1 cellular context compared by ENCODE assay signal in genomic region chr7:158829342-158830210, GRCh38.
TF ChIP-seq lines count a peak whose summit lies in the region.

ESYT2 (minus strand) TSS chr7:158829509; CDS start chr7:158829418, 91 bp downstream.

TF ChIP-seq in K562, 482 proteins besides CTCF, POLR2A, EP300 and RAD21 (continued from another document and continues in another):
- TF ChIP-seq ZNF316 (IDR thresholded peaks at IDR 0.05): no peak; the same call in 1 of the 2 replicates
- peak; percentile 97 for TF ChIP-seq SMAD4 (CRISPR knock-in tag; conservative IDR thresholded peaks at IDR 0.05)
- TF ChIP-seq TEAD4 (IDR thresholded peaks at IDR 0.05; ENCODE audit: low read length): peak; percentile 71
- 0 out of 2 replicates have a peak, but pooled peaks have one; percentile 68 for TF ChIP-seq TEAD4 (CRISPR knock-in tag; IDR thresholded peaks at IDR 0.05; ENCODE audit: borderline replicate concordance)
- peak; percentile 99 for TF ChIP-seq MTA3 (IDR thresholded peaks at IDR 0.05; ENCODE audit: borderline replicate concordance)
- no peak for TF ChIP-seq ZNF184 (CRISPR knock-in tag; IDR thresholded peaks at IDR 0.05)
- TF ChIP-seq, protein P1, sequence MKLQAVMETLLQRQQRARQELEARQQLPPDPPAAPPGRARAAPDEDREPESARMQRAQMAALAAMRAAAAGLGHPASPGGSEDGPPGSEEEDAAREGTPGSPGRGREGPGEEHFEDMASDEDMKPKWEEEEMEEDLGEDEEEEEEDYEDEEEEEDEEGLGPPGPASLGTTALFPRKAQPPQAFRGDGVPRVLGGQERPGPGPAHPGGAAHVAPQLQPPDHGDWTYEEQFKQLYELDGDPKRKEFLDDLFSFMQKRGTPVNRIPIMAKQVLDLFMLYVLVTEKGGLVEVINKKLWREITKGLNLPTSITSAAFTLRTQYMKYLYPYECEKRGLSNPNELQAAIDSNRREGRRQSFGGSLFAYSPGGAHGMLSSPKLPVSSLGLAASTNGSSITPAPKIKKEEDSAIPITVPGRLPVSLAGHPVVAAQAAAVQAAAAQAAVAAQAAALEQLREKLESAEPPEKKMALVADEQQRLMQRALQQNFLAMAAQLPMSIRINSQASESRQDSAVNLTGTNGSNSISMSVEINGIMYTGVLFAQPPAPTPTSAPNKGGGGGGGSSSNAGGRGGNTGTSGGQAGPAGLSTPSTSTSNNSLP (IDR thresholded peaks at IDR 0.05; ENCODE audit: borderline replicate concordance, low read depth, low read length): no peak
- TF ChIP-seq, protein P2, sequence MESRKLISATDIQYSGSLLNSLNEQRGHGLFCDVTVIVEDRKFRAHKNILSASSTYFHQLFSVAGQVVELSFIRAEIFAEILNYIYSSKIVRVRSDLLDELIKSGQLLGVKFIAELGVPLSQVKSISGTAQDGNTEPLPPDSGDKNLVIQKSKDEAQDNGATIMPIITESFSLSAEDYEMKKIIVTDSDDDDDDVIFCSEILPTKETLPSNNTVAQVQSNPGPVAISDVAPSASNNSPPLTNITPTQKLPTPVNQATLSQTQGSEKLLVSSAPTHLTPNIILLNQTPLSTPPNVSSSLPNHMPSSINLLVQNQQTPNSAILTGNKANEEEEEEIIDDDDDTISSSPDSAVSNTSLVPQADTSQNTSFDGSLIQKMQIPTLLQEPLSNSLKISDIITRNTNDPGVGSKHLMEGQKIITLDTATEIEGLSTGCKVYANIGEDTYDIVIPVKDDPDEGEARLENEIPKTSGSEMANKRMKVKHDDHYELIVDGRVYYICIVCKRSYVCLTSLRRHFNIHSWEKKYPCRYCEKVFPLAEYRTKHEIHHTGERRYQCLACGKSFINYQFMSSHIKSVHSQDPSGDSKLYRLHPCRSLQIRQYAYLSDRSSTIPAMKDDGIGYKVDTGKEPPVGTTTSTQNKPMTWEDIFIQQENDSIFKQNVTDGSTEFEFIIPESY (CRISPR knock-in tag; IDR thresholded peaks at IDR 0.05): peak; percentile 51; the same call in 1 of the 2 replicates
- TF ChIP-seq, protein P3, sequence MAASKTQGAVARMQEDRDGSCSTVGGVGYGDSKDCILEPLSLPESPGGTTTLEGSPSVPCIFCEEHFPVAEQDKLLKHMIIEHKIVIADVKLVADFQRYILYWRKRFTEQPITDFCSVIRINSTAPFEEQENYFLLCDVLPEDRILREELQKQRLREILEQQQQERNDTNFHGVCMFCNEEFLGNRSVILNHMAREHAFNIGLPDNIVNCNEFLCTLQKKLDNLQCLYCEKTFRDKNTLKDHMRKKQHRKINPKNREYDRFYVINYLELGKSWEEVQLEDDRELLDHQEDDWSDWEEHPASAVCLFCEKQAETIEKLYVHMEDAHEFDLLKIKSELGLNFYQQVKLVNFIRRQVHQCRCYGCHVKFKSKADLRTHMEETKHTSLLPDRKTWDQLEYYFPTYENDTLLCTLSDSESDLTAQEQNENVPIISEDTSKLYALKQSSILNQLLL (CRISPR knock-in tag; IDR thresholded peaks at IDR 0.05; ENCODE audit: borderline replicate concordance): no peak
- TF ChIP-seq CREBBP (IDR thresholded peaks at IDR 0.05; ENCODE audit: low read depth, low read length): no peak
- peak; percentile 97 for TF ChIP-seq BRD4 (IDR thresholded peaks at IDR 0.05)
- peak; percentile 73 for TF ChIP-seq TCF7 (IDR thresholded peaks at IDR 0.05; ENCODE audit: borderline replicate concordance)
- TF ChIP-seq NFIX (CRISPR knock-in tag; IDR thresholded peaks at IDR 0.05; ENCODE audit: low read depth): no peak
- TF ChIP-seq BRD9 (IDR thresholded peaks at IDR 0.05; ENCODE audit: low read depth, partially characterized antibody): peak; percentile 87
- TF ChIP-seq ELF4 (CRISPR knock-in tag; IDR thresholded peaks at IDR 0.05): peak; percentile 97
- TF ChIP-seq AFF4 (CRISPR knock-in tag; IDR thresholded peaks at IDR 0.05): peak; percentile 94; the same call in 1 of the 2 replicates
- TF ChIP-seq, protein P4, sequence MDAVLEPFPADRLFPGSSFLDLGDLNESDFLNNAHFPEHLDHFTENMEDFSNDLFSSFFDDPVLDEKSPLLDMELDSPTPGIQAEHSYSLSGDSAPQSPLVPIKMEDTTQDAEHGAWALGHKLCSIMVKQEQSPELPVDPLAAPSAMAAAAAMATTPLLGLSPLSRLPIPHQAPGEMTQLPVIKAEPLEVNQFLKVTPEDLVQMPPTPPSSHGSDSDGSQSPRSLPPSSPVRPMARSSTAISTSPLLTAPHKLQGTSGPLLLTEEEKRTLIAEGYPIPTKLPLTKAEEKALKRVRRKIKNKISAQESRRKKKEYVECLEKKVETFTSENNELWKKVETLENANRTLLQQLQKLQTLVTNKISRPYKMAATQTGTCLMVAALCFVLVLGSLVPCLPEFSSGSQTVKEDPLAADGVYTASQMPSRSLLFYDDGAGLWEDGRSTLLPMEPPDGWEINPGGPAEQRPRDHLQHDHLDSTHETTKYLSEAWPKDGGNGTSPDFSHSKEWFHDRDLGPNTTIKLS (IDR thresholded peaks at IDR 0.05; ENCODE audit: borderline replicate concordance, low read depth): peak; percentile 98
- TF ChIP-seq ZC3H4 (CRISPR knock-in tag; IDR thresholded peaks at IDR 0.05; ENCODE audit: borderline replicate concordance): peak; percentile 91; the same call in 1 of the 2 replicates
- peak; percentile 70 for TF ChIP-seq SIN3B (IDR thresholded peaks at IDR 0.05; ENCODE audit: low read depth)
- TF ChIP-seq, protein P5, sequence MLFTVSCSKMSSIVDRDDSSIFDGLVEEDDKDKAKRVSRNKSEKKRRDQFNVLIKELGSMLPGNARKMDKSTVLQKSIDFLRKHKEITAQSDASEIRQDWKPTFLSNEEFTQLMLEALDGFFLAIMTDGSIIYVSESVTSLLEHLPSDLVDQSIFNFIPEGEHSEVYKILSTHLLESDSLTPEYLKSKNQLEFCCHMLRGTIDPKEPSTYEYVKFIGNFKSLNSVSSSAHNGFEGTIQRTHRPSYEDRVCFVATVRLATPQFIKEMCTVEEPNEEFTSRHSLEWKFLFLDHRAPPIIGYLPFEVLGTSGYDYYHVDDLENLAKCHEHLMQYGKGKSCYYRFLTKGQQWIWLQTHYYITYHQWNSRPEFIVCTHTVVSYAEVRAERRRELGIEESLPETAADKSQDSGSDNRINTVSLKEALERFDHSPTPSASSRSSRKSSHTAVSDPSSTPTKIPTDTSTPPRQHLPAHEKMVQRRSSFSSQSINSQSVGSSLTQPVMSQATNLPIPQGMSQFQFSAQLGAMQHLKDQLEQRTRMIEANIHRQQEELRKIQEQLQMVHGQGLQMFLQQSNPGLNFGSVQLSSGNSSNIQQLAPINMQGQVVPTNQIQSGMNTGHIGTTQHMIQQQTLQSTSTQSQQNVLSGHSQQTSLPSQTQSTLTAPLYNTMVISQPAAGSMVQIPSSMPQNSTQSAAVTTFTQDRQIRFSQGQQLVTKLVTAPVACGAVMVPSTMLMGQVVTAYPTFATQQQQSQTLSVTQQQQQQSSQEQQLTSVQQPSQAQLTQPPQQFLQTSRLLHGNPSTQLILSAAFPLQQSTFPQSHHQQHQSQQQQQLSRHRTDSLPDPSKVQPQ (CRISPR knock-in tag; IDR thresholded peaks at IDR 0.05; ENCODE audit: borderline replicate concordance): peak; percentile 56; the same call in 1 of the 2 replicates
- TF ChIP-seq, protein P6, sequence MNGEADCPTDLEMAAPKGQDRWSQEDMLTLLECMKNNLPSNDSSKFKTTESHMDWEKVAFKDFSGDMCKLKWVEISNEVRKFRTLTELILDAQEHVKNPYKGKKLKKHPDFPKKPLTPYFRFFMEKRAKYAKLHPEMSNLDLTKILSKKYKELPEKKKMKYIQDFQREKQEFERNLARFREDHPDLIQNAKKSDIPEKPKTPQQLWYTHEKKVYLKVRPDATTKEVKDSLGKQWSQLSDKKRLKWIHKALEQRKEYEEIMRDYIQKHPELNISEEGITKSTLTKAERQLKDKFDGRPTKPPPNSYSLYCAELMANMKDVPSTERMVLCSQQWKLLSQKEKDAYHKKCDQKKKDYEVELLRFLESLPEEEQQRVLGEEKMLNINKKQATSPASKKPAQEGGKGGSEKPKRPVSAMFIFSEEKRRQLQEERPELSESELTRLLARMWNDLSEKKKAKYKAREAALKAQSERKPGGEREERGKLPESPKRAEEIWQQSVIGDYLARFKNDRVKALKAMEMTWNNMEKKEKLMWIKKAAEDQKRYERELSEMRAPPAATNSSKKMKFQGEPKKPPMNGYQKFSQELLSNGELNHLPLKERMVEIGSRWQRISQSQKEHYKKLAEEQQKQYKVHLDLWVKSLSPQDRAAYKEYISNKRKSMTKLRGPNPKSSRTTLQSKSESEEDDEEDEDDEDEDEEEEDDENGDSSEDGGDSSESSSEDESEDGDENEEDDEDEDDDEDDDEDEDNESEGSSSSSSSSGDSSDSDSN (IDR thresholded peaks at IDR 0.05; ENCODE audit: borderline replicate concordance in 1 of 2, low read depth in 2 of 2, low read length in 2 of 2): peak; percentile 93 to 98
- peak; percentile 95 to 97 for TF ChIP-seq NONO (IDR thresholded peaks at IDR 0.05; ENCODE audit: low read depth in 2 of 2, low read length in 1 of 2)
- peak; percentile 87 for TF ChIP-seq GABPB1 (CRISPR knock-in tag; IDR thresholded peaks at IDR 0.05)
- TF ChIP-seq ARID4B (CRISPR knock-in tag; IDR thresholded peaks at IDR 0.05): peak; percentile 64; the same call in 1 of the 2 replicates
- TF ChIP-seq CBX8 (IDR thresholded peaks at IDR 0.05; ENCODE audit: borderline replicate concordance, extremely low read depth, low read depth, low read length, poor library complexity, severe bottlenecking): no peak
- TF ChIP-seq NR0B1 (IDR thresholded peaks at IDR 0.05; ENCODE audit: partially characterized antibody): no peak
- TF ChIP-seq SREBF2 (CRISPR knock-in tag; IDR thresholded peaks at IDR 0.05): no peak
- TF ChIP-seq GATAD2B (IDR thresholded peaks at IDR 0.05; ENCODE audit: borderline replicate concordance): peak; percentile 96
- TF ChIP-seq, protein P7, sequence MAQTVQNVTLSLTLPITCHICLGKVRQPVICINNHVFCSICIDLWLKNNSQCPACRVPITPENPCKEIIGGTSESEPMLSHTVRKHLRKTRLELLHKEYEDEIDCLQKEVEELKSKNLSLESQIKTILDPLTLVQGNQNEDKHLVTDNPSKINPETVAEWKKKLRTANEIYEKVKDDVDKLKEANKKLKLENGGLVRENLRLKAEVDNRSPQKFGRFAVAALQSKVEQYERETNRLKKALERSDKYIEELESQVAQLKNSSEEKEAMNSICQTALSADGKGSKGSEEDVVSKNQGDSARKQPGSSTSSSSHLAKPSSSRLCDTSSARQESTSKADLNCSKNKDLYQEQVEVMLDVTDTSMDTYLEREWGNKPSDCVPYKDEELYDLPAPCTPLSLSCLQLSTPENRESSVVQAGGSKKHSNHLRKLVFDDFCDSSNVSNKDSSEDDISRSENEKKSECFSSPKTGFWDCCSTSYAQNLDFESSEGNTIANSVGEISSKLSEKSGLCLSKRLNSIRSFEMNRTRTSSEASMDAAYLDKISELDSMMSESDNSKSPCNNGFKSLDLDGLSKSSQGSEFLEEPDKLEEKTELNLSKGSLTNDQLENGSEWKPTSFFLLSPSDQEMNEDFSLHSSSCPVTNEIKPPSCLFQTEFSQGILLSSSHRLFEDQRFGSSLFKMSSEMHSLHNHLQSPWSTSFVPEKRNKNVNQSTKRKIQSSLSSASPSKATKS (CRISPR knock-in tag; IDR thresholded peaks at IDR 0.05): no peak
